In genomic region chr22:30806391-30806861, GRCh38 we compare ENCODE assay signal across 14 cellular contexts.
A peak's percentile ranks its signal among the peaks of the same experiment; 100 is the strongest.
DNase-seq lines count a peak whose midpoint lies in the region; ATAC-seq and TF ChIP-seq lines count a peak whose summit lies in the region.
"Had no signal": no experiment of that assay in that cellular context is flagged by ENCODE, and none has a peak within 500 bp of the region (broad histone marks: within the 10 kb centered on the region; RNA-seq: fewer than 3 reads in every experiment).

No MANE protein-coding gene starts in this region.

- 51 to 55% methylated on average over 3 of the region's 3 CpGs for WGBS in testis, 2 donors

- intact Hi-C loops in activated CD4-positive, alpha-beta memory T cell treated with anti-CD3 and anti-CD28 coated beads for 36 hours (cut with micrococcal nuclease) = no loop called here
- intact Hi-C loops in testis (cut with DNase I; ENCODE audit: low total_unique reads) = no loop called here

- no peak overlapping the region for H3K4me3 ChIP-seq in cardiac fibroblast (replicated peaks in 1 of 2; ENCODE audit: low read depth in 2 of 2, low read length in 2 of 2)
- H3K4me3 ChIP-seq in testis = no peak overlapping the region
- H3K4me3 ChIP-seq: SK-N-MC had no signal

- H3K9me3 Mint-ChIP-seq in activated CD4-positive, alpha-beta memory T cell treated with anti-CD3 and anti-CD28 coated beads for 36 hours = no peaks in the 10 kb centered on the region
- H3K9me3 Mint-ChIP-seq in activated CD4-positive, alpha-beta memory T cell treated with anti-CD3 and anti-CD28 coated beads, Interleukin-2, amount 10 ng/mL, durations not matched to agents 7 days and 5 days = no peaks in the 10 kb centered on the region

- H3K36me3 Mint-ChIP-seq in activated CD4-positive, alpha-beta memory T cell treated with anti-CD3 and anti-CD28 coated beads for 36 hours = no peaks in the 10 kb centered on the region
- no peaks in the 10 kb centered on the region for H3K36me3 Mint-ChIP-seq in activated CD4-positive, alpha-beta memory T cell treated with anti-CD3 and anti-CD28 coated beads, Interleukin-2, amount 10 ng/mL, durations not matched to agents 7 days and 5 days (ENCODE audit: low read depth)

- TF ChIP-seq CTCF in cardiac fibroblast (IDR thresholded peaks at IDR 0.05; ENCODE audit: low read depth, low read length) (no peak), testis (IDR thresholded peaks at IDR 0.05) (no peak)

- H3K4me3 Mint-ChIP-seq in activated CD4-positive, alpha-beta memory T cell treated with anti-CD3 and anti-CD28 coated beads for 36 hours = no peak overlapping the region
- no peak overlapping the region for H3K4me3 Mint-ChIP-seq in activated CD4-positive, alpha-beta memory T cell treated with anti-CD3 and anti-CD28 coated beads, Interleukin-2, amount 10 ng/mL, durations not matched to agents 7 days and 5 days
- H3K4me3 Mint-ChIP-seq: IgD-negative memory B cell had no signal

- H3K36me3 ChIP-seq in testis (ENCODE audit: low read depth, missing control alignments) = no peaks in the 10 kb centered on the region

- peaks cover 7% of the 10 kb centered on the region for H3K4me1 Mint-ChIP-seq in activated CD4-positive, alpha-beta memory T cell treated with anti-CD3 and anti-CD28 coated beads for 36 hours (ENCODE audit: low read depth)
- H3K4me1 Mint-ChIP-seq in activated CD4-positive, alpha-beta memory T cell treated with anti-CD3 and anti-CD28 coated beads, Interleukin-2, amount 10 ng/mL, durations not matched to agents 7 days and 5 days = peaks cover 29% of the 10 kb centered on the region

- no peak overlapping the region for H3K27ac ChIP-seq in testis
- H3K27ac ChIP-seq: SK-N-MC had no signal

- no peaks in the 10 kb centered on the region for H3K27me3 ChIP-seq in testis

- peak; percentile 13 for DNase-seq in activated CD4-positive, alpha-beta memory T cell treated with anti-CD3 and anti-CD28 coated beads for 36 hours
- no peak for DNase-seq in activated CD4-positive, alpha-beta memory T cell treated with anti-CD3 and anti-CD28 coated beads, Interleukin-2, amount 10 ng/mL, durations not matched to agents 7 days and 5 days
- DNase-seq in NCI-H2227 treated with DMSO at 0.1 percent for 48 hours (lab: John Stamatoyannopoulos, UW) = peak; percentile 11
- DNase-seq in cardiac fibroblast (ENCODE audit: low read depth in 2 of 2) = peak; percentile 50 to 51
- peak; percentile 57 for DNase-seq in renal cortical epithelial cell (ENCODE audit: low read depth)
- no peak for DNase-seq in testis
- no peak for DNase-seq in amniotic stem cell (lab: John Stamatoyannopoulos, UW)
- DNase-seq: activated T-cell treated with anti-CD3 and anti-CD28 coated beads, Interleukin-2, amount 50 U/mL, for 1 hour; AML-193; effector CD4-positive, alpha-beta T cell had no signal

- H3K4me1 ChIP-seq in testis = peaks cover 5% of the 10 kb centered on the region

- peaks cover 19% of the 10 kb centered on the region for H3K27me3 Mint-ChIP-seq in activated CD4-positive, alpha-beta memory T cell treated with anti-CD3 and anti-CD28 coated beads for 36 hours
- peaks cover 24% of the 10 kb centered on the region for H3K27me3 Mint-ChIP-seq in activated CD4-positive, alpha-beta memory T cell treated with anti-CD3 and anti-CD28 coated beads, Interleukin-2, amount 10 ng/mL, durations not matched to agents 7 days and 5 days

- TF ChIP-seq POLR2A in testis (IDR thresholded peaks at IDR 0.05) = no peak

- no peak overlapping the region for H3K27ac Mint-ChIP-seq in activated CD4-positive, alpha-beta memory T cell treated with anti-CD3 and anti-CD28 coated beads for 36 hours
- no peak overlapping the region for H3K27ac Mint-ChIP-seq in activated CD4-positive, alpha-beta memory T cell treated with anti-CD3 and anti-CD28 coated beads, Interleukin-2, amount 10 ng/mL, durations not matched to agents 7 days and 5 days
- H3K27ac Mint-ChIP-seq: IgD-negative memory B cell had no signal

- CTCF ChIA-PET in activated CD4-positive, alpha-beta memory T cell treated with anti-CD3 and anti-CD28 coated beads for 36 hours (lab: Charles Lee) = no interaction called here
- CTCF ChIA-PET in activated CD4-positive, alpha-beta memory T cell treated with anti-CD3 and anti-CD28 coated beads, Interleukin-2, amount 10 ng/mL, durations not matched to agents 7 days and 5 days (lab: Charles Lee) = interaction anchor here (0.9 to 2.1 kb wide), 2 partner anchors 64 to 172 kb away, joined by 4 to 5 read pairs; no protein-coding TSS in a partner anchor

- H3K9me3 ChIP-seq in testis = no peaks in the 10 kb centered on the region

- POLR2A ChIA-PET in activated CD4-positive, alpha-beta memory T cell treated with anti-CD3 and anti-CD28 coated beads for 36 hours (lab: Charles Lee) = no interaction called here
- POLR2A ChIA-PET in activated CD4-positive, alpha-beta memory T cell treated with anti-CD3 and anti-CD28 coated beads, Interleukin-2, amount 10 ng/mL, durations not matched to agents 7 days and 5 days (lab: Charles Lee) = no interaction called here

- ATAC-seq in GM21447 (IDR thresholded peaks at IDR 0.05; ENCODE audit: unreplicated experiment) = no peak
- ATAC-seq: left lobe of liver had no signal

Comparison
In these comparisons a context has a peak if more than half of its experiments do, and no peak if none do; other contexts are left out.
1. DNase-seq: peak in activated CD4-positive, alpha-beta memory T cell treated with anti-CD3 and anti-CD28 coated beads for 36 hours (single experiment), NCI-H2227 treated with DMSO at 0.1 percent for 48 hours (single experiment), cardiac fibroblast (2 of 2) and renal cortical epithelial cell (single experiment); none in activated CD4-positive, alpha-beta memory T cell treated with anti-CD3 and anti-CD28 coated beads, Interleukin-2, amount 10 ng/mL, durations not matched to agents 7 days and 5 days (single experiment), testis (single experiment) and amniotic stem cell (single experiment).